17 cellular contexts compared by ENCODE assay signal in the genomic region with DNA sequence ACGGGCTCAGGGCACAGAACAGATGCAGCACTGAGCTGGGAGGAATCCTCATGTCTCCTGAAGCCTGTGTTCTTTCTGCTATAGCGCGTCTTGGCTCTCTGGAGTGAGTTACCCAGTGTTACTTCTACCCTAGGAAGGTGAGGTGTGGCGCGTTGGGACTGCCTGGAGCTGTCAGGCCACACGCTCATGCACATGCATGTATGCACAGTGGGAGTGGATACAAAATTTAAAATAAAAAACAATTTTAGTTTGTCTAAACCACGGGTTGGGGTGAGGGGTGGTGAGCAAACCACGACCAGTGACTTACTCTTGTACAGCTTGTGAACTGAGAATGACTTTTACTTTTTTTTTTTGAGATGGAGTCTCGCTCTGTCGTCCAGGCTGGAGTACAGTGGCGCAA.
A peak's percentile ranks its signal among the peaks of the same experiment; 100 is the strongest.
DNase-seq lines count a peak whose midpoint lies in the region; ATAC-seq and TF ChIP-seq lines count a peak whose summit lies in the region.
"Had no signal": no experiment of that assay in that cellular context is flagged by ENCODE, and none has a peak within 500 bp of the region (broad histone marks: within the 10 kb centered on the region; RNA-seq: fewer than 3 reads in every experiment).

No MANE protein-coding gene starts in this region.

- intact Hi-C loops in activated CD4-positive, alpha-beta T cell treated with anti-CD3 and anti-CD28 coated beads, Interleukin-2, amount 10 ng/mL, durations not matched to agents 24 days and 14 days (cut with micrococcal nuclease): loop anchor here (2.0 kb wide), 1 partner anchor 26 kb away; no protein-coding TSS in a partner anchor
- intact Hi-C loops in IMR-90 (cut with micrococcal nuclease): no loop called here
- intact Hi-C loops in activated B cell treated with CpG ODN at 0.5 μM for 24 hours (cut with micrococcal nuclease): loop anchor here (2.0 to 5.0 kb wide), 2 partner anchors 14 to 254 kb away; no protein-coding TSS in a partner anchor
- intact Hi-C loops in transverse colon (cut with DNase I; ENCODE audit: low total_unique reads): no loop called here

- CTCF ChIA-PET in IMR-90 (lab: Yijun Ruan, JAX) (interaction anchor here (0.6 kb wide), 1 partner anchor 45 kb away, joined by 3 read pairs; no protein-coding TSS in a partner anchor), activated B cell treated with CpG ODN at 0.5 μM for 24 hours (lab: Charles Lee) (interaction anchor here (2.2 kb wide), 1 partner anchor 38 kb away, joined by 8 read pairs; no protein-coding TSS in a partner anchor)

- peaks cover 27% of the 10 kb centered on the region for H3K4me1 Mint-ChIP-seq in activated CD4-positive, alpha-beta T cell treated with anti-CD3 and anti-CD28 coated beads, Interleukin-2, amount 10 ng/mL, durations not matched to agents 24 days and 14 days
- H3K4me1 Mint-ChIP-seq in activated B cell treated with CpG ODN at 0.5 μM for 24 hours (peaks cover 43% of the 10 kb centered on the region), naive B cell (peaks cover 24 to 47% (median 30%) of the 10 kb centered on the region in 3 donors)
- peaks cover 44% of the 10 kb centered on the region for H3K4me1 Mint-ChIP-seq in activated T-cell treated with anti-CD3 and anti-CD28 coated beads, Interleukin-2, amount 50 U/mL, for 24 hours (ENCODE audit: low read depth)

- no peak overlapping the region for H3K27ac Mint-ChIP-seq in activated CD4-positive, alpha-beta T cell treated with anti-CD3 and anti-CD28 coated beads, Interleukin-2, amount 10 ng/mL, durations not matched to agents 24 days and 14 days
- no peak overlapping the region for H3K27ac Mint-ChIP-seq in activated B cell treated with CpG ODN at 0.5 μM for 24 hours
- H3K27ac Mint-ChIP-seq in naive B cell: peak overlapping the region in 4 of 6 donors; percentile 49 to 95 (median 86)
- no peak overlapping the region for H3K27ac Mint-ChIP-seq in activated T-cell treated with anti-CD3 and anti-CD28 coated beads, Interleukin-2, amount 50 U/mL, for 24 hours

- H3K27me3 ChIP-seq in IMR-90 (ENCODE audit: control insufficient read depth, insufficient read depth, low read length) (no peaks in the 10 kb centered on the region), transverse colon (no peaks in the 10 kb centered on the region)

- no peak overlapping the region for H2BK120ac ChIP-seq in IMR-90 (ENCODE audit: low read depth, low read length)

- H3K27me3 Mint-ChIP-seq in activated CD4-positive, alpha-beta T cell treated with anti-CD3 and anti-CD28 coated beads, Interleukin-2, amount 10 ng/mL, durations not matched to agents 24 days and 14 days: no peaks in the 10 kb centered on the region
- H3K27me3 Mint-ChIP-seq in activated B cell treated with CpG ODN at 0.5 μM for 24 hours (no peaks in the 10 kb centered on the region), naive B cell (no peaks in the 10 kb centered on the region)
- H3K27me3 Mint-ChIP-seq in activated T-cell treated with anti-CD3 and anti-CD28 coated beads, Interleukin-2, amount 50 U/mL, for 24 hours: no peaks in the 10 kb centered on the region

- H2BK15ac ChIP-seq in IMR-90 (ENCODE audit: low read depth, low read length): no peak overlapping the region

- no peak overlapping the region for H3K4me2 ChIP-seq in IMR-90 (ENCODE audit: low read depth, low read length)

- TF ChIP-seq CTCF in IMR-90 (conservative IDR thresholded peaks at IDR 0.05; ENCODE audit: low read depth, low read length) (no peak), activated B cell treated with CpG ODN at 0.5 μM for 24 hours (IDR thresholded peaks at IDR 0.05) (no peak), transverse colon (IDR thresholded peaks at IDR 0.05) (no peak)

- no peak overlapping the region for H2BK5ac ChIP-seq in IMR-90 (ENCODE audit: low read depth, low read length, poor library complexity, severe bottlenecking)

- H3K4me1 ChIP-seq in IMR-90 (ENCODE audit: control insufficient read depth, insufficient read depth, low read length): peaks cover 11% of the 10 kb centered on the region
- H3K4me1 ChIP-seq in transverse colon: peaks cover 0 to 15% (median 12%) of the 10 kb centered on the region in 4 donors

- no peak overlapping the region for H3K27ac ChIP-seq in IMR-90 (ENCODE audit: insufficient read depth, low read length)
- H3K27ac ChIP-seq in transverse colon: no peak overlapping the region

- BruUV-seq in IMR-90 (replicated peaks; lab: Mats Ljungman, UMichigan): no TSS peak

- no peak overlapping the region for H2AFZ ChIP-seq in IMR-90 (replicated peaks; ENCODE audit: low read length, poor library complexity)

- peak overlapping the region; percentile 50; the same call in 1 of the 2 replicates for H3K4ac ChIP-seq in IMR-90 (ENCODE audit: low read depth, low read length)

- no peak overlapping the region for H3K4me3 ChIP-seq in IMR-90 (ENCODE audit: insufficient read depth, low read depth, low read length)
- no peak overlapping the region for H3K4me3 ChIP-seq in transverse colon

- no peak for TF ChIP-seq EP300 in transverse colon (IDR thresholded peaks at IDR 0.05; ENCODE audit: low read depth)

- H3K9ac ChIP-seq in IMR-90 (ENCODE audit: low read depth, low read length): no peak overlapping the region
- H3K9ac ChIP-seq: SK-N-SH had no signal

- peaks cover 4% of the 10 kb centered on the region for H3K9me3 Mint-ChIP-seq in activated CD4-positive, alpha-beta T cell treated with anti-CD3 and anti-CD28 coated beads, Interleukin-2, amount 10 ng/mL, durations not matched to agents 24 days and 14 days
- H3K9me3 Mint-ChIP-seq in activated B cell treated with CpG ODN at 0.5 μM for 24 hours: no peaks in the 10 kb centered on the region
- peaks cover 0 to 9% (median 6%) of the 10 kb centered on the region in 7 donors for H3K9me3 Mint-ChIP-seq in naive B cell
- H3K9me3 Mint-ChIP-seq in activated T-cell treated with anti-CD3 and anti-CD28 coated beads, Interleukin-2, amount 50 U/mL, for 24 hours: peaks cover 16% of the 10 kb centered on the region

- peaks cover 2% of the 10 kb centered on the region; the same call in 1 of the 2 replicates for H3K9me3 ChIP-seq in IMR-90 (ENCODE audit: control insufficient read depth, insufficient read depth, low read length)
- no peaks in the 10 kb centered on the region for H3K9me3 ChIP-seq in transverse colon

- H3K4me3 Mint-ChIP-seq in activated CD4-positive, alpha-beta T cell treated with anti-CD3 and anti-CD28 coated beads, Interleukin-2, amount 10 ng/mL, durations not matched to agents 24 days and 14 days: no peak overlapping the region
- H3K4me3 Mint-ChIP-seq in activated B cell treated with CpG ODN at 0.5 μM for 24 hours (peak overlapping the region; percentile 32), naive B cell (peak overlapping the region in 2 of 8 donors; percentile 13 to 24)
- no peak overlapping the region for H3K4me3 Mint-ChIP-seq in activated T-cell treated with anti-CD3 and anti-CD28 coated beads, Interleukin-2, amount 50 U/mL, for 24 hours

- no peak overlapping the region for H4K8ac ChIP-seq in IMR-90 (ENCODE audit: low read depth in 2 of 2, low read length in 2 of 2)

- H3K36me3 Mint-ChIP-seq in activated CD4-positive, alpha-beta T cell treated with anti-CD3 and anti-CD28 coated beads, Interleukin-2, amount 10 ng/mL, durations not matched to agents 24 days and 14 days (ENCODE audit: low read depth): peaks cover 4% of the 10 kb centered on the region
- H3K36me3 Mint-ChIP-seq in activated B cell treated with CpG ODN at 0.5 μM for 24 hours (ENCODE audit: low read depth): no peaks in the 10 kb centered on the region
- no peaks in the 10 kb centered on the region for H3K36me3 Mint-ChIP-seq in naive B cell
- no peaks in the 10 kb centered on the region for H3K36me3 Mint-ChIP-seq in activated T-cell treated with anti-CD3 and anti-CD28 coated beads, Interleukin-2, amount 50 U/mL, for 24 hours (ENCODE audit: low read depth)

- POLR2A ChIA-PET in IMR-90 (lab: Charles Lee; ENCODE audit: unreplicated experiment): interaction anchor here (0.5 kb wide), 1 partner anchor 1963 kb away, joined by 9 read pairs; no protein-coding TSS in a partner anchor
- POLR2A ChIA-PET in activated B cell treated with CpG ODN at 0.5 μM for 24 hours (lab: Charles Lee): interaction anchor here (0.7 kb wide), 1 partner anchor 14 kb away, joined by 3 read pairs; no protein-coding TSS in a partner anchor

- H2AK9ac ChIP-seq in IMR-90 (replicated peaks; ENCODE audit: low read depth, low read length, poor library complexity): peak overlapping the region; percentile 44

- H3K56ac ChIP-seq in IMR-90 (ENCODE audit: extremely low read depth, insufficient read depth, low read length): no peak overlapping the region

- dilution Hi-C loops in IMR-90 (cut with HindIII; ENCODE audit: low sequenced_read_pairs, unreplicated experiment): no loop called here

- no peaks in the 10 kb centered on the region for H4K20me1 ChIP-seq in IMR-90 (ENCODE audit: insufficient read depth, low read length)

- no peak for TF ChIP-seq RAD21 in IMR-90 (IDR thresholded peaks at IDR 0.05; ENCODE audit: low read length)

- TF ChIP-seq POLR2A in IMR-90 (IDR thresholded peaks at IDR 0.05; ENCODE audit: low read depth, low read length): no peak
- TF ChIP-seq POLR2A in transverse colon (IDR thresholded peaks at IDR 0.05): no peak

- peaks cover 12% of the 10 kb centered on the region; the same call in 1 of the 2 replicates for H3K9me1 ChIP-seq in IMR-90 (ENCODE audit: insufficient read depth, low read length)

- H3K18ac ChIP-seq in IMR-90 (ENCODE audit: low read depth, low read length): no peak overlapping the region

- H4K91ac ChIP-seq in IMR-90 (ENCODE audit: insufficient read depth, low read depth, low read length): no peak overlapping the region

- H3K14ac ChIP-seq in IMR-90 (replicated peaks; ENCODE audit: low read depth, low read length): peak overlapping the region; percentile 2; the same call in 1 of the 2 replicates

- no peak overlapping the region for H3K23ac ChIP-seq in IMR-90 (ENCODE audit: low read depth, low read length)

- no peak for ATAC-seq in IMR-90 (ENCODE audit: low read depth)
- ATAC-seq in activated B cell treated with CpG ODN at 0.5 μM for 24 hours (ENCODE audit: low read depth): no peak
- ATAC-seq in naive B cell (ENCODE audit: low read depth in 2 of 2): no peak

- H3K36me3 ChIP-seq in IMR-90 (ENCODE audit: control insufficient read depth, insufficient read depth, low read length): no peaks in the 10 kb centered on the region
- H3K36me3 ChIP-seq in transverse colon: no peaks in the 10 kb centered on the region

- no peak overlapping the region; the same call in 1 of the 2 replicates for H2AK5ac ChIP-seq in IMR-90 (ENCODE audit: low read depth, low read length)

- peak; percentile 61 for DNase-seq in activated CD4-positive, alpha-beta T cell treated with anti-CD3 and anti-CD28 coated beads, Interleukin-2, amount 10 ng/mL, durations not matched to agents 24 days and 14 days
- DNase-seq in activated CD4-positive, alpha-beta T cell treated with anti-CD3 and anti-CD28 coated beads for 1 hour: no peak
- DNase-seq in IMR-90 (no peak), activated B cell treated with CpG ODN at 0.5 μM for 24 hours (no peak), naive B cell (no peak), HUDEP-2 (lab: John Stamatoyannopoulos, UW; ENCODE audit: unreplicated experiment in 76 of 76) (no peak), transverse colon (no peak)
- no peak for DNase-seq in activated T-cell treated with anti-CD3 and anti-CD28 coated beads, Interleukin-2, amount 50 U/mL, for 24 hours
- DNase-seq: cerebellar nuclear complex, DMS79 treated with DMSO at 0.1 percent for 48 hours, H7, KG1, NCI-H2029 treated with DMSO at 0.1 percent for 48 hours, NCI-H226, occipital lobe, SK-N-SH, trophoblast cell had no signal

- in situ Hi-C loops in IMR-90 (cut with MboI; ENCODE audit: low sequenced_read_pairs): no loop called here
- in situ Hi-C loops in transverse colon (cut with MboI; ENCODE audit: low pct_ligation_motif_present in 1 of 4, low pct_unique_long_range_greater_than_20kb in 1 of 4, low sequenced_read_pairs in 3 of 4): no loop called here

- H3K79me1 ChIP-seq in IMR-90 (ENCODE audit: low read depth in 1 of 2, low read length in 2 of 2): no peaks in the 10 kb centered on the region

- WGBS in IMR-90 (ENCODE audit: extremely low coverage in 2 of 2, insufficient read length in 1 of 2), 2 experiments: no CpG with 5 or more reads among the region's 11 CpGs
- WGBS in transverse colon (ENCODE audit: low coverage in 1 of 2), 2 donors: 91 to 92% methylated on average over 10 to 11 of the region's 11 CpGs

- H4K5ac ChIP-seq in IMR-90 (ENCODE audit: low read depth, low read length): no peak overlapping the region

- 0 out of 2 replicates have a peak overlapping the region, but pooled peaks have one; percentile 3 for H2BK20ac ChIP-seq in IMR-90 (ENCODE audit: low read depth, low read length)

Comparison
In these comparisons a context has a peak if more than half of its experiments do, and no peak if none do; other contexts are left out.
1. H3K27ac Mint-ChIP-seq: peak in naive B cell (4 of 6); none in activated CD4-positive, alpha-beta T cell treated with anti-CD3 and anti-CD28 coated beads, Interleukin-2, amount 10 ng/mL, durations not matched to agents 24 days and 14 days (single experiment), activated B cell treated with CpG ODN at 0.5 μM for 24 hours (single experiment) and activated T-cell treated with anti-CD3 and anti-CD28 coated beads, Interleukin-2, amount 50 U/mL, for 24 hours (single experiment).
2. intact Hi-C loops: an anchor here in activated CD4-positive, alpha-beta T cell treated with anti-CD3 and anti-CD28 coated beads, Interleukin-2, amount 10 ng/mL, durations not matched to agents 24 days and 14 days (2.0 kb wide) and activated B cell treated with CpG ODN at 0.5 μM for 24 hours (2.0 to 5.0 kb wide); none called in IMR-90 and transverse colon.